ENCODE assay signal across 8 cellular contexts in genomic region chr4:99808260-99808857, GRCh38. TPM values are rescaled to one million over a fixed set of nuclear protein-coding genes. Genes with fewer than 3 reads are reported as not detected.
DNase-seq lines count a peak whose midpoint lies in the region; ATAC-seq lines count a peak whose summit lies in the region.

No MANE protein-coding gene starts in this region.

- intact Hi-C loops in sciatic nerve (cut with DNase I): no loop called here

- peak; percentile 49 for DNase-seq in Caki2 (ENCODE audit: low read depth)
- DNase-seq in RKO (ENCODE audit: low spot score): peak; percentile 50
- DNase-seq in activated T-helper 1 cell treated with Interleukin-2 at 50 U/mL for 16 hours (ENCODE audit: low read depth): peak; percentile 48
- DNase-seq in germinal center (ENCODE audit: low spot score): peak; percentile 69
- DNase-seq in sciatic nerve (ENCODE audit: low spot score): peak; percentile 62
- no peak for DNase-seq in NCI-H2227 treated with DMSO at 0.1 percent for 48 hours (lab: John Stamatoyannopoulos, UW)

- in situ Hi-C loops in Caki2 (cut with HindIII; ENCODE audit: low pct_unique_long_range_greater_than_20kb, low sequenced_read_pairs): no loop called here

- ATAC-seq in GM19455 (IDR thresholded peaks at IDR 0.05; ENCODE audit: unreplicated experiment) (peak; percentile 90), HG03457 (IDR thresholded peaks at IDR 0.05; ENCODE audit: unreplicated experiment) (peak; percentile 87), sciatic nerve (no peak)

RNA-seq across cellular contexts. Expression of gene DAPP1, which starts 8.3 kb away (rescaled TPM):
- not detected in 2 replicates for total RNA-seq in Caki2 (2014; rRNA removed; shearing (Covaris generic); ENCODE audit: low replicate concordance)
- 3.5 TPM for total RNA-seq in sciatic nerve
